ENCODE assay signal across 9 cellular contexts in genomic region chr9:123266655-123267421, GRCh38.
A peak's percentile ranks its signal among the peaks of the same experiment; 100 is the strongest.
DNase-seq lines count a peak whose midpoint lies in the region; ATAC-seq and TF ChIP-seq lines count a peak whose summit lies in the region.
"Had no signal": no experiment of that assay in that cellular context is flagged by ENCODE, and none has a peak within 500 bp of the region (broad histone marks: within the 10 kb centered on the region; RNA-seq: fewer than 3 reads in every experiment).

No MANE protein-coding gene starts in this region.

- no peaks in the 10 kb centered on the region for H3K27me3 Mint-ChIP-seq in stimulated activated memory B cell treated with anti-CD40 and anti-IgM and Interleukin-4, amounts not matched to agents 10 μg/mL and 1 μg/mL and 100 μg/mL, for 72 hours

- ATAC-seq in stimulated activated memory B cell treated with anti-CD40 and anti-IgM and Interleukin-4, amounts not matched to agents 10 μg/mL and 1 μg/mL and 100 μg/mL, for 72 hours = no peak

- peaks cover 4% of the 10 kb centered on the region for H3K27me3 ChIP-seq in iPS-15b (ENCODE audit: control insufficient read depth, insufficient read depth, low read length)

- H3K4me1 Mint-ChIP-seq in stimulated activated memory B cell treated with anti-CD40 and anti-IgM and Interleukin-4, amounts not matched to agents 10 μg/mL and 1 μg/mL and 100 μg/mL, for 72 hours = peaks cover 65% of the 10 kb centered on the region

- peak overlapping the region; percentile 87 for H3K4me3 Mint-ChIP-seq in stimulated activated memory B cell treated with anti-CD40 and anti-IgM and Interleukin-4, amounts not matched to agents 10 μg/mL and 1 μg/mL and 100 μg/mL, for 72 hours

- H3K9me3 Mint-ChIP-seq in stimulated activated memory B cell treated with anti-CD40 and anti-IgM and Interleukin-4, amounts not matched to agents 10 μg/mL and 1 μg/mL and 100 μg/mL, for 72 hours = no peaks in the 10 kb centered on the region

- H3K36me3 Mint-ChIP-seq in stimulated activated memory B cell treated with anti-CD40 and anti-IgM and Interleukin-4, amounts not matched to agents 10 μg/mL and 1 μg/mL and 100 μg/mL, for 72 hours = no peaks in the 10 kb centered on the region

- H3K9me3 ChIP-seq in iPS-15b (ENCODE audit: control insufficient read depth, insufficient read depth, low read length) = no peaks in the 10 kb centered on the region

- H3K4me3 ChIP-seq in iPS-15b (ENCODE audit: low read depth, low read length) = peak overlapping the region; percentile 66

- H3K9ac ChIP-seq in iPS-15b (ENCODE audit: low read depth, low read length) = no peak overlapping the region

- no peak for TF ChIP-seq CTCF in VCaP (conservative IDR thresholded peaks at IDR 0.05)

- H3K27ac Mint-ChIP-seq in stimulated activated memory B cell treated with anti-CD40 and anti-IgM and Interleukin-4, amounts not matched to agents 10 μg/mL and 1 μg/mL and 100 μg/mL, for 72 hours = peak overlapping the region; percentile 85

- H3K36me3 ChIP-seq in iPS-15b (ENCODE audit: control insufficient read depth, insufficient read depth, low read length) = no peaks in the 10 kb centered on the region

- H3K27ac ChIP-seq in VCaP = peak overlapping the region; percentile 93; the same call in 1 of the 2 replicates

- DNase-seq in activated CD8-positive, alpha-beta memory T cell treated with anti-CD3 and anti-CD28 coated beads for 24 hours = peak; percentile 53
- DNase-seq in activated CD8-positive, alpha-beta memory T cell treated with anti-CD3 and anti-CD28 coated beads, Interleukin-2, amount 50 U/mL, for 48 hours = no peak
- DNase-seq in NCI-H1048 (lab: John Stamatoyannopoulos, UW) (no peak), NCI-H82 (lab: John Stamatoyannopoulos, UW) (no peak), hippocampal formation (lab: John Stamatoyannopoulos, UW) (no peak)
- DNase-seq: NCI-H2029 had no signal

- H3K4me1 ChIP-seq in iPS-15b (ENCODE audit: control insufficient read depth, insufficient read depth, low read length) = peaks cover 24% of the 10 kb centered on the region
